ENCODE assay signal across 8 cellular contexts in the genomic region with DNA sequence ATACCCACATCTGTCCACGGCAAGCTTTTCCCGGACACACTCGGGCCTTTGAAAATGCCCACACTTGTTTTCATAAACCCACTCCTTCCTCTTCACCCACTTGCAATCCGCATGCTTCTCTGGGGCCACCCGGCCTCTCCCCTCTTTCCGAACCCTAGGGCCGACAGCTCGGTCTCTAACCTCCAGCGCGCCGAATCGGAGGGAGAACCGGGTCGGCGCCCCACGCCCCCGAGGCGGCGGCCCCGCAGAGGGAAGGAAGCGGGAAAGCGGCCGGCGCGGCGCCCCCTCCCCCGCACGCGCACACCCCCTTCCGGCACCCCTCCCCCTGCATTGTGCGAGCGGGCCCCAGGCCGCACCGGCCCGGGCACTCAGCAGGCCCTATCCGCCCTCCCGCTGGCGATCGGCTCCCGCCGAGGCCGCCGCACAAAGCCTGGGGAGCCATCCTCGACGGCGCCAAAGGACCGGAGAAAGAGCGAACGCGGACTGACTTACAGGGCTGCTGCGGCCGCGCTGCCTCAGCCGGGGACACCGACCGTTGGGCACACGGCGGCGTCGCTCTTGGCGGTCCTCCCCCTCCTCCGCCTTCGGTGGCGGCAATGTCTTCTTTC. TPM values are rescaled to one million over a fixed set of nuclear protein-coding genes. Genes with fewer than 3 reads are reported as not detected.
DNase-seq lines count a peak whose midpoint lies in the region; ATAC-seq and TF ChIP-seq lines count a peak whose summit lies in the region.

No MANE protein-coding gene starts in this region.

- peaks cover 46% of the 10 kb centered on the region for H3K4me1 Mint-ChIP-seq in CD4-positive, alpha-beta T cell (ENCODE audit: low read depth)
- H3K4me1 Mint-ChIP-seq in activated naive CD4-positive, alpha-beta T cell treated with anti-CD3 and anti-CD28 coated beads for 36 hours (ENCODE audit: low read depth): peaks cover 35% of the 10 kb centered on the region

- DNase-seq in CD4-positive, alpha-beta T cell: peak in 9 of 10 experiments; percentile 32 to 65 (median 47)
- DNase-seq in RWPE1 (ENCODE audit: low spot score): peak; percentile 36
- DNase-seq in activated naive CD4-positive, alpha-beta T cell treated with anti-CD3 and anti-CD28 coated beads for 36 hours: peak; percentile 59
- DNase-seq in cardiac muscle cell (ENCODE audit: low read depth in 1 of 2, low spot score in 1 of 2): peak; percentile 31 to 67
- peak; percentile 39 for DNase-seq in pons (ENCODE audit: low spot score)
- peak; percentile 81 for DNase-seq in upper lobe of right lung

- no peaks in the 10 kb centered on the region for H3K9me3 ChIP-seq in CD4-positive, alpha-beta T cell (ENCODE audit: control insufficient read depth, low read length)
- H3K9me3 ChIP-seq in cardiac muscle cell (ENCODE audit: low read depth): no peaks in the 10 kb centered on the region
- H3K9me3 ChIP-seq in upper lobe of right lung: no peaks in the 10 kb centered on the region

- H3K27me3 Mint-ChIP-seq in CD4-positive, alpha-beta T cell: no peaks in the 10 kb centered on the region
- H3K27me3 Mint-ChIP-seq in activated naive CD4-positive, alpha-beta T cell treated with anti-CD3 and anti-CD28 coated beads for 36 hours (ENCODE audit: low read depth): no peaks in the 10 kb centered on the region

- H3K36me3 ChIP-seq in cardiac muscle cell (no peaks in the 10 kb centered on the region), upper lobe of right lung (no peaks in the 10 kb centered on the region)

- TF ChIP-seq CTCF in CD4-positive, alpha-beta T cell (IDR thresholded peaks at IDR 0.05): no peak
- TF ChIP-seq CTCF in RWPE1 (conservative IDR thresholded peaks at IDR 0.05; ENCODE audit: low read depth) (no peak), cardiac muscle cell (IDR thresholded peaks at IDR 0.05; ENCODE audit: low read depth, low read length) (no peak), upper lobe of right lung (IDR thresholded peaks at IDR 0.05) (no peak)

- POLR2A ChIA-PET in CD4-positive, alpha-beta T cell (lab: Charles Lee): interaction anchor here (1.0 to 1.2 kb wide), 4 partner anchors 13 to 36 kb away, joined by 3 to 5 read pairs (median 4); no protein-coding TSS in a partner anchor
- POLR2A ChIA-PET in RWPE1 (lab: Yijun Ruan, JAX; ENCODE audit: low non-redundant PET): no interaction called here

- H3K36me3 Mint-ChIP-seq in CD4-positive, alpha-beta T cell (ENCODE audit: low read depth): peaks cover 27% of the 10 kb centered on the region
- H3K36me3 Mint-ChIP-seq in activated naive CD4-positive, alpha-beta T cell treated with anti-CD3 and anti-CD28 coated beads for 36 hours (ENCODE audit: low read depth): peaks cover 25% of the 10 kb centered on the region

- H3K4me1 ChIP-seq in cardiac muscle cell (ENCODE audit: low read depth): peaks cover 46% of the 10 kb centered on the region
- H3K4me1 ChIP-seq in upper lobe of right lung: peaks cover 47% of the 10 kb centered on the region

- no peaks in the 10 kb centered on the region for H3K27me3 ChIP-seq in CD4-positive, alpha-beta T cell (ENCODE audit: control insufficient read depth, insufficient read depth, low read length)
- H3K27me3 ChIP-seq in cardiac muscle cell (no peaks in the 10 kb centered on the region), upper lobe of right lung (no peaks in the 10 kb centered on the region)

- intact Hi-C loops in CD4-positive, alpha-beta T cell (cut with DNase I, micrococcal nuclease): loop anchor here (2.0 to 10.0 kb wide), 8 partner anchors 15 to 1795 kb away; partner anchors contain the start of genes HS1BP3 (in 1 of the 2), LAPTM4A (in 1 of the 2), LDAH (in 1 of the 2) and TTC32 (in 1 of the 2)
- intact Hi-C loops in activated naive CD4-positive, alpha-beta T cell treated with anti-CD3 and anti-CD28 coated beads for 36 hours (cut with micrococcal nuclease): loop anchor here (1.0 to 2.0 kb wide), 5 partner anchors 81 to 1789 kb away; partner anchors contain the start of genes LDAH, RDH14 and WDR35
- intact Hi-C loops in upper lobe of right lung (cut with DNase I): no loop called here

- no peaks in the 10 kb centered on the region for H3K9me3 Mint-ChIP-seq in CD4-positive, alpha-beta T cell
- H3K9me3 Mint-ChIP-seq in activated naive CD4-positive, alpha-beta T cell treated with anti-CD3 and anti-CD28 coated beads for 36 hours: no peaks in the 10 kb centered on the region

- peak; percentile 14 for ATAC-seq in CD4-positive, alpha-beta T cell (ENCODE audit: poor library complexity)
- ATAC-seq in GM19328 (IDR thresholded peaks at IDR 0.05; ENCODE audit: unreplicated experiment) (peak; percentile 27), HG03439 (IDR thresholded peaks at IDR 0.05; ENCODE audit: unreplicated experiment) (peak; percentile 30), upper lobe of right lung (peak; percentile 69)

- H3K27ac Mint-ChIP-seq in CD4-positive, alpha-beta T cell: no peak overlapping the region
- H3K27ac Mint-ChIP-seq in activated naive CD4-positive, alpha-beta T cell treated with anti-CD3 and anti-CD28 coated beads for 36 hours: peak overlapping the region; percentile 90

- H3K27ac ChIP-seq in CD4-positive, alpha-beta T cell (ENCODE audit: low read depth, low read length): peak overlapping the region; percentile 83
- H3K27ac ChIP-seq in RWPE1 (peak overlapping the region; percentile 92), cardiac muscle cell (peak overlapping the region; percentile 99), upper lobe of right lung (peak overlapping the region; percentile 95)

- CTCF ChIA-PET in CD4-positive, alpha-beta T cell (lab: Charles Lee): interaction anchor here (0.9 to 2.5 kb wide), 3 partner anchors 9 to 301 kb away, joined by 3 to 14 read pairs (median 7); partner anchors contain the start of gene HS1BP3
- CTCF ChIA-PET in RWPE1 (lab: Yijun Ruan, JAX): interaction anchor here (1.2 to 1.5 kb wide), 2 partner anchors 23 to 25 kb away, joined by 3 read pairs; no protein-coding TSS in a partner anchor
- CTCF ChIA-PET in activated naive CD4-positive, alpha-beta T cell treated with anti-CD3 and anti-CD28 coated beads for 36 hours (lab: Charles Lee): interaction anchor here (2.8 kb wide), 1 partner anchor 24 kb away, joined by 16 read pairs; no protein-coding TSS in a partner anchor

- peak overlapping the region; percentile 88 for H3K4me3 Mint-ChIP-seq in CD4-positive, alpha-beta T cell
- no peak overlapping the region for H3K4me3 Mint-ChIP-seq in activated naive CD4-positive, alpha-beta T cell treated with anti-CD3 and anti-CD28 coated beads for 36 hours

- H3K4me3 ChIP-seq in cardiac muscle cell: peak overlapping the region; percentile 57
- H3K4me3 ChIP-seq in upper lobe of right lung: peak overlapping the region; percentile 89

RNA-seq across cellular contexts. Expression of gene PUM2, which starts 0.4 kb away (rescaled TPM):
- total RNA-seq in CD4-positive, alpha-beta T cell: 10 to 100 TPM; 94.9 to 95.4 TPM
- 10 to 100 TPM; 88.4 to 96.8 TPM for total RNA-seq in activated naive CD4-positive, alpha-beta T cell treated with anti-CD3 and anti-CD28 coated beads for 36 hours
- total RNA-seq in cardiac muscle cell (27.3 and 35.8 TPM in 2 replicates), upper lobe of right lung (116 TPM)
- 18.4 and 20.1 TPM in 2 replicates for polyA plus RNA-seq in cardiac muscle cell

Comparison
In these comparisons a context has a peak if more than half of its experiments do, and no peak if none do; other contexts are left out.
1. Peak in every context shown above with its lines: DNase-seq, ATAC-seq, H3K4me3 ChIP-seq and H3K27ac ChIP-seq.
2. ATAC-seq: peak in every context shown above with its lines; median percentile 69 in upper lobe of right lung; 30 in HG03439; 27 in GM19328; 14 in CD4-positive, alpha-beta T cell.